27 cellular contexts compared by ENCODE assay signal in the genomic region with DNA sequence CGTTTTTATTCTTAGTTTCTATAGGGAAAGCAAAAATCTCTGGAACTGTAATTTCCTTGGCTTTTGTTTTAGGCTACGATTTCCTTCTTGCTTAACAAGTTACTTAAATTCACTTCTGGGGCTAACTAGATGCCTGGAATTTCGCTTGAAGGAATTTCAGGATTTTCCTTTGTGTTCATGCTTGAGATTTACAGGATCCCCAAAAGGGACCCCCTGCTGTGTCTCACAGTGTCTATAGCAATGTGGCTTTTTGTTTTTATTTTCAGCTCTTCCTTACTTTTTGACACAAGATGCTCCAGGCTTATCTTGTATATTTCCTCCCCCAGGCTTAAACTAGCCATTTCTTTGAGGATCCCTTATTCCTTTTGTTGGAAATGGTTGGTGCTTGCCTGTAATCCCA.
DNase-seq lines count a peak whose midpoint lies in the region; ATAC-seq, FAIRE-seq and TF ChIP-seq lines count a peak whose summit lies in the region.
"Had no signal": no experiment of that assay in that cellular context is flagged by ENCODE, and none has a peak within 500 bp of the region (broad histone marks: within the 10 kb centered on the region; RNA-seq: fewer than 3 reads in every experiment).

No MANE protein-coding gene starts in this region.

- no peak overlapping the region for H3K23ac ChIP-seq in H1 (ENCODE audit: insufficient read length)

- no peaks in the 10 kb centered on the region for H3K23me2 ChIP-seq in H1 (ENCODE audit: low read depth, low read length)

- H4K8ac ChIP-seq in H1 (ENCODE audit: extremely low read depth, insufficient read depth, low read length), result no peak overlapping the region

- no peak overlapping the region for H2BK20ac ChIP-seq in H1 (ENCODE audit: low read length)

- no peak for TF ChIP-seq POLR2A in H1 (IDR thresholded peaks at IDR 0.05; ENCODE audit: control extremely low read depth in 1 of 2, low read depth in 2 of 2, low read length in 2 of 2)

- no peak overlapping the region; a peak in 1 of 4 replicates for H3K4me2 ChIP-seq in H1 (ENCODE audit: insufficient read depth in 1 of 2, low read depth in 2 of 2, low read length in 2 of 2)
- H3K4me2 ChIP-seq: BLaER1 had no signal

- H3K36me3 ChIP-seq in HUES48 (ENCODE audit: control insufficient read depth, insufficient read depth, low read length) (no peaks in the 10 kb centered on the region), H1 (ENCODE audit: control insufficient read depth in 2 of 4, insufficient read depth in 4 of 4, low read length in 3 of 4) (no peaks in the 10 kb centered on the region), iPS-20b (ENCODE audit: insufficient read depth, low read depth, low read length) (no peaks in the 10 kb centered on the region)
- H3K36me3 ChIP-seq: BLaER1, MG63, SJSA1 had no signal

- H3K18ac ChIP-seq in H1 (ENCODE audit: extremely low read depth, low read length), result no peak overlapping the region

- no peak for TF ChIP-seq CTCF in H1 (IDR thresholded peaks at IDR 0.05; ENCODE audit: control extremely low read depth in 1 of 3, insufficient read depth in 1 of 3, low read depth in 1 of 3, low read length in 3 of 3)

- no peaks in the 10 kb centered on the region for H3K27me3 ChIP-seq in HUES48 (ENCODE audit: control insufficient read depth, insufficient read depth, low read length)
- H3K27me3 ChIP-seq in H1 (replicated peaks in 1 of 4; ENCODE audit: control insufficient read depth in 3 of 4, extremely low read depth in 1 of 4, insufficient read depth in 3 of 4, low read length in 3 of 4), result no peaks in the 10 kb centered on the region
- H3K27me3 ChIP-seq in iPS-20b (ENCODE audit: insufficient read depth, low read length), result no peaks in the 10 kb centered on the region
- H3K27me3 ChIP-seq: BLaER1, MG63, SJSA1 had no signal

- H3K27ac ChIP-seq in HUES48 (ENCODE audit: low read depth, low read length) (peak overlapping the region; percentile 82), H1 (ENCODE audit: low read depth, low read length) (no peak overlapping the region), iPS-20b (ENCODE audit: low read length) (peak overlapping the region; percentile 16)
- H3K27ac ChIP-seq: BLaER1, SJSA1 had no signal

- H4K91ac ChIP-seq in H1 (replicated peaks; ENCODE audit: insufficient read length, low read length), result no peak overlapping the region

- no peak overlapping the region for H2BK15ac ChIP-seq in H1 (ENCODE audit: low read length)

- H2AFZ ChIP-seq in H1 (ENCODE audit: low read length), result no peak overlapping the region

- H3K9ac ChIP-seq in HUES48 (ENCODE audit: low read depth, low read length) (no peak overlapping the region), H1 (replicated peaks in 1 of 4; ENCODE audit: extremely low read depth in 1 of 4, low read depth in 3 of 4, low read length in 3 of 4) (no peak overlapping the region), iPS-20b (ENCODE audit: low read depth, low read length) (peak overlapping the region; percentile 23; the same call in 1 of the 2 replicates)
- H3K9ac ChIP-seq: BLaER1 had no signal

- H3K56ac ChIP-seq in H1 (replicated peaks; ENCODE audit: insufficient read length, low read depth, low read length), result no peak overlapping the region

- H3K4me3 ChIP-seq in HUES48 (ENCODE audit: low read depth, low read length) (no peak overlapping the region; the same call in 1 of the 2 replicates), H1 (ENCODE audit: extremely low read depth in 1 of 4, insufficient read depth in 2 of 4, low read depth in 3 of 4, low read length in 4 of 4) (no peak overlapping the region), iPS-20b (ENCODE audit: low read length) (no peak overlapping the region)
- H3K4me3 ChIP-seq: BLaER1, GM12878, MG63, SJSA1 had no signal

- no peaks in the 10 kb centered on the region for H3K79me2 ChIP-seq in H1 (ENCODE audit: control insufficient read depth in 1 of 2, insufficient read depth in 2 of 2, low read length in 2 of 2)

- no peaks in the 10 kb centered on the region for H4K20me1 ChIP-seq in H1 (replicated peaks in 1 of 2; ENCODE audit: control insufficient read depth in 1 of 2, insufficient read depth in 2 of 2, low read length in 2 of 2)
- H4K20me1 ChIP-seq: BLaER1 had no signal

- peak overlapping the region; percentile 8; the same call in 1 of the 2 replicates for H2BK5ac ChIP-seq in H1 (ENCODE audit: low read depth, low read length)

- no peaks in the 10 kb centered on the region for H3K79me1 ChIP-seq in H1 (ENCODE audit: low read depth, low read length)

- H3K4me1 ChIP-seq in HUES48 (ENCODE audit: control insufficient read depth, insufficient read depth, low read length), result peaks cover 31% of the 10 kb centered on the region
- peaks cover 0 to 4% (median 1%) of the 10 kb centered on the region in 4 experiments; a peak in 2 of 7 replicates for H3K4me1 ChIP-seq in H1 (replicated peaks in 1 of 4; ENCODE audit: control insufficient read depth in 3 of 4, insufficient read depth in 4 of 4, low read length in 3 of 4)
- peaks cover 13% of the 10 kb centered on the region; the same call in 1 of the 2 replicates for H3K4me1 ChIP-seq in iPS-20b (ENCODE audit: insufficient read depth, low read length)
- H3K4me1 ChIP-seq: BLaER1, SJSA1 had no signal

- H2BK12ac ChIP-seq in H1 (ENCODE audit: low read depth, low read length), result no peak overlapping the region

- no peaks in the 10 kb centered on the region for H3K9me3 ChIP-seq in HUES48 (ENCODE audit: control insufficient read depth, insufficient read depth, low read length)
- no peaks in the 10 kb centered on the region for H3K9me3 ChIP-seq in H1 (ENCODE audit: insufficient read depth in 2 of 2, low read depth in 1 of 2, low read length in 1 of 2)
- H3K9me3 ChIP-seq in iPS-20b (ENCODE audit: insufficient read depth, low read depth, low read length), result no peaks in the 10 kb centered on the region
- H3K9me3 ChIP-seq: BLaER1, MG63, SJSA1 had no signal

- peak; percentile 43 to 63 for DNase-seq in H1 (ENCODE audit: low read depth in 1 of 2, low spot score in 2 of 2)
- no peak for DNase-seq in DMS79 (lab: John Stamatoyannopoulos, UW)
- DNase-seq in kidney tubule cell (ENCODE audit: low spot score), result no peak
- no peak for DNase-seq in epidermal melanocyte (ENCODE audit: insufficient read length, low spot score)
- DNase-seq: CD4-positive, CD25-positive, alpha-beta regulatory T cell; DMS53; GDM1; H7; IMR-90; KG1; MG63; NCI-H2029; NCI-H446 treated with DMSO at 0.1 percent for 48 hours; NCI-H526; NCI-H82; NK-92 treated with Interleukin-12 subunit alpha and Interleukin-12 subunit beta, amount 100 ng/mL, for 24 hours; Right ventricle myocardium superior; RPMI8226 had no signal

- CTCF ChIA-PET in H1 (lab: Charles Lee; ENCODE audit: partially characterized antibody), result interaction anchor here (0.9 kb wide), 1 partner anchor 13 kb away, joined by 4 read pairs; no protein-coding TSS in a partner anchor

- TF ChIP-seq EP300 in H1 (IDR thresholded peaks at IDR 0.05; ENCODE audit: borderline replicate concordance in 1 of 2, low read depth in 2 of 2, low read length in 2 of 2), result no peak

- FAIRE-seq in H1 (lab: Jason Lieb, UNC), result peak; percentile 93
- FAIRE-seq: A204.1, D721Med, GM12878, GM19239 had no signal

- no peak overlapping the region for H4K5ac ChIP-seq in H1 (ENCODE audit: insufficient read length, low read depth, low read length)

- H3K14ac ChIP-seq in H1 (ENCODE audit: insufficient read length), result no peak overlapping the region

- H3K4ac ChIP-seq in H1 (replicated peaks; ENCODE audit: insufficient read length, low read depth, low read length), result no peak overlapping the region

- ATAC-seq in GM21390 (IDR thresholded peaks at IDR 0.05; ENCODE audit: unreplicated experiment), result no peak
- ATAC-seq: GM12878 had no signal

- TF ChIP-seq RAD21 in H1 (IDR thresholded peaks at IDR 0.05 in 1 of 2, conservative IDR thresholded peaks at IDR 0.05 in 1 of 2; ENCODE audit: low read depth in 2 of 2, low read length in 2 of 2), result no peak

- H2AK5ac ChIP-seq in H1 (ENCODE audit: low read depth, low read length), result no peak overlapping the region

- POLR2A ChIA-PET in H1 (lab: Charles Lee; ENCODE audit: partially characterized antibody), result interaction anchor here (0.9 to 1.2 kb wide), 3 partner anchors 9 to 98 kb away, joined by 3 to 4 read pairs (median 4); no protein-coding TSS in a partner anchor

- H2BK120ac ChIP-seq in H1 (replicated peaks; ENCODE audit: low read depth, low read length), result no peak overlapping the region

- 44% methylated on average over 3 of the region's 3 CpGs; no CpG with 5 or more reads in 1 of the 2 experiments for WGBS in H1 (ENCODE audit: extremely low coverage in 1 of 2, insufficient coverage in 1 of 2, insufficient read length in 1 of 2, insufficient replicate concordance in 2 of 2, low coverage in 1 of 2, low lambda C conversion rate in 2 of 2, missing lambda C conversion rate in 1 of 2), 2 experiments

TF ChIP-seq in H1, 55 proteins besides CTCF, POLR2A, EP300 and RAD21 (continues in another document):
- peak; percentile 51; the same call in 1 of the 2 replicates for TF ChIP-seq SP1 (IDR thresholded peaks at IDR 0.05; ENCODE audit: low read depth, low read length)
- peak; percentile 90 for TF ChIP-seq TEAD4 (IDR thresholded peaks at IDR 0.05; ENCODE audit: low read depth, low read length)
- no peak for TF ChIP-seq JUN (IDR thresholded peaks at IDR 0.05; ENCODE audit: low read depth, low read length)

Comparison
In these comparisons a context has a peak if more than half of its experiments do, and no peak if none do; other contexts are left out.
1. DNase-seq: peak in H1 (2 of 2); none in DMS79 (single experiment), kidney tubule cell (single experiment) and epidermal melanocyte (single experiment).